In the genomic region with DNA sequence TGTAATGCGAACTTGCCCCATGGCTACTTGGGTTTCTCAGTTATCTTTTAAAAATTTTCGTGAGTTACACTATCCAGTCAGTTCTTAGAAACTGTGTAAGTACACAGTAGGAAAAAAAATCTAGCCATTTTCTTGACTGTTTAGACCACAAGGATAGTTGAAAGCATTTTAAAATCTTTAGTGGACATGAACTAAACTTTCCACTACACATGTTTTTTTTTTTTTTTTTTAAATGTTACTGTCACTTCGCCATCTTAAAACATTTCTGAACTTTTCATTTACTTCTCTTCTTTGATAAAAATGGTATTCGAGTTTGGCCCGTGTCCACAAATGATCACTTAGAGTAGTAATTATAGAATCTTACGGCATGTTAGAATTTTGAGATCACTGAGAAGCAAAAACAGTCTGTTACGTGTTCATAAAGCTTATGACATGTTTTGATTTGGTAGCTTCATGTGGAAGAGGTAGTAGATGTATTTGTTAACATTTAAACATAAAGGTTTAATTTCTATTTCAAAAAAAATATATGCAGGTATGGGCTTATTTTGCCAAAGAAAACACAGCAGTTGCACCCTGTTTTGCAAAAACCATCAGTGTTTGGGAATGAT, we compare ENCODE assay signal across 8 cellular contexts. TPM values are rescaled to one million over a fixed set of nuclear protein-coding genes. Genes with fewer than 3 reads are reported as not detected.
A peak's percentile ranks its signal among the peaks of the same experiment; 100 is the strongest.
DNase-seq lines count a peak whose midpoint lies in the region; ATAC-seq, FAIRE-seq and TF ChIP-seq lines count a peak whose summit lies in the region.

No MANE protein-coding gene starts in this region.

- H3K9me3 ChIP-seq in A549 (no peaks in the 10 kb centered on the region), breast epithelium (no peaks in the 10 kb centered on the region)

- H3K4me1 Mint-ChIP-seq in HFFc6 (ENCODE audit: low read depth) (peaks cover 49% of the 10 kb centered on the region), mesothelial cell of epicardium (peaks cover 21% of the 10 kb centered on the region)

- H3K27me3 ChIP-seq in breast epithelium, result no peaks in the 10 kb centered on the region

- no peak for TF ChIP-seq RAD21 in A549 (conservative IDR thresholded peaks at IDR 0.05 in 1 of 2, IDR thresholded peaks at IDR 0.05 in 1 of 2)

- peak overlapping the region; percentile 99 for H3K27ac Mint-ChIP-seq in HFFc6
- peak overlapping the region; percentile 100 for H3K27ac Mint-ChIP-seq in mesothelial cell of epicardium

- H3K27me3 Mint-ChIP-seq in HFFc6 (ENCODE audit: insufficient read depth) (no peaks in the 10 kb centered on the region), mesothelial cell of epicardium (ENCODE audit: low read depth) (no peaks in the 10 kb centered on the region)

- DNase-seq in A549 (ENCODE audit: low read depth in 1 of 2, low spot score in 1 of 2) (no peak), HFFc6 (no peak), breast epithelium (ENCODE audit: low spot score in 2 of 2) (no peak), mesothelial cell of epicardium (ENCODE audit: low spot score in 2 of 2, unreplicated experiment in 2 of 2) (no peak), GM19240 (ENCODE audit: insufficient read length, low spot score) (no peak), posterior cingulate gyrus (no peak)

- peak overlapping the region; percentile 90 for H3K4me2 ChIP-seq in A549

- H3K4me3 Mint-ChIP-seq in HFFc6 (peak overlapping the region; percentile 95), mesothelial cell of epicardium (peak overlapping the region; percentile 98)

- POLR2A ChIA-PET in A549 (lab: Yijun Ruan, JAX), result interaction anchor here (0.7 to 2.2 kb wide), 6 partner anchors 9 to 219 kb away, joined by 3 to 10 read pairs (median 6); no protein-coding TSS in a partner anchor

- peaks cover 39% of the 10 kb centered on the region for H3K36me3 Mint-ChIP-seq in HFFc6 (ENCODE audit: low read depth)
- peaks cover 13% of the 10 kb centered on the region for H3K36me3 Mint-ChIP-seq in mesothelial cell of epicardium

- no peaks in the 10 kb centered on the region for H3K36me3 ChIP-seq in breast epithelium

- ATAC-seq in A549 (no peak), GM21515 (IDR thresholded peaks at IDR 0.05; ENCODE audit: unreplicated experiment) (no peak), GM21723 (IDR thresholded peaks at IDR 0.05; ENCODE audit: unreplicated experiment) (no peak)

- H3K9me3 Mint-ChIP-seq in HFFc6 (no peaks in the 10 kb centered on the region), mesothelial cell of epicardium (no peaks in the 10 kb centered on the region)

- no peak for FAIRE-seq in A549 (lab: Jason Lieb, UNC)

- peak overlapping the region; percentile 62 for H3K4me3 ChIP-seq in A549
- H3K4me3 ChIP-seq in breast epithelium, result peak overlapping the region; percentile 72 to 87 (median 73)

- CTCF ChIA-PET in A549 (lab: Yijun Ruan, JAX), result interaction anchor here (1.0 to 2.2 kb wide), 7 partner anchors 8 to 219 kb away, joined by 3 to 21 read pairs (median 7); no protein-coding TSS in a partner anchor

- no peak for TF ChIP-seq EP300 in A549 (IDR thresholded peaks at IDR 0.05)

- intact Hi-C loops in breast epithelium (cut with DNase I; ENCODE audit: low total_unique reads), result no loop called here
- intact Hi-C loops in posterior cingulate gyrus (cut with DNase I), result no loop called here

- H3K4me1 ChIP-seq in A549, result peaks cover 39% of the 10 kb centered on the region; the same call in 2 of the 3 replicates
- H3K4me1 ChIP-seq in breast epithelium, result peaks cover 0 to 6% of the 10 kb centered on the region in 2 donors

- TF ChIP-seq CTCF in A549 (IDR thresholded peaks at IDR 0.05), result no peak
- no peak for TF ChIP-seq CTCF in HFFc6 (IDR thresholded peaks at IDR 0.05)
- TF ChIP-seq CTCF in breast epithelium (IDR thresholded peaks at IDR 0.05), result no peak
- no peak for TF ChIP-seq CTCF in mesothelial cell of epicardium (IDR thresholded peaks at IDR 0.05; ENCODE audit: unreplicated experiment)

- no peak for TF ChIP-seq POLR2A in A549 (IDR thresholded peaks at IDR 0.05; ENCODE audit: low read length)
- no peak for TF ChIP-seq POLR2A in breast epithelium (IDR thresholded peaks at IDR 0.05)

- WGBS in A549 (ENCODE audit: missing lambda C conversion rate), result 9% methylated on average over 7 of the region's 7 CpGs

- peak overlapping the region; percentile 89 to 94 for H3K27ac ChIP-seq in A549
- peak overlapping the region; percentile 98 to 99 for H3K27ac ChIP-seq in breast epithelium

TF ChIP-seq in A549, 52 proteins besides CTCF, POLR2A, EP300 and RAD21:
- TF ChIP-seq NFE2L2 (conservative IDR thresholded peaks at IDR 0.05; ENCODE audit: low read length) (no peak), ZNF302 (CRISPR knock-in tag; IDR thresholded peaks at IDR 0.05) (peak; percentile 60; the same call in 1 of the 2 replicates), FOSL2 (IDR thresholded peaks at IDR 0.05) (no peak), FOSL2 (CRISPR knock-in tag; IDR thresholded peaks at IDR 0.05) (no peak), JUNB (IDR thresholded peaks at IDR 0.05) (no peak), HOXA7 (CRISPR knock-in tag; IDR thresholded peaks at IDR 0.05) (0 out of 2 replicates have a peak, but pooled peaks have one; percentile 71), RARB (CRISPR knock-in tag; IDR thresholded peaks at IDR 0.05) (no peak), PHF8 (IDR thresholded peaks at IDR 0.05; ENCODE audit: borderline replicate concordance, low read depth) (no peak), JUN (IDR thresholded peaks at IDR 0.05) (no peak), CHD2 (IDR thresholded peaks at IDR 0.05; ENCODE audit: low read length, partially characterized antibody) (no peak), SMC3 (IDR thresholded peaks at IDR 0.05) (no peak), FOXS1 (CRISPR knock-in tag; IDR thresholded peaks at IDR 0.05) (no peak), TFCP2L1 (CRISPR knock-in tag; IDR thresholded peaks at IDR 0.05) (no peak)
- TF ChIP-seq, protein P1, sequence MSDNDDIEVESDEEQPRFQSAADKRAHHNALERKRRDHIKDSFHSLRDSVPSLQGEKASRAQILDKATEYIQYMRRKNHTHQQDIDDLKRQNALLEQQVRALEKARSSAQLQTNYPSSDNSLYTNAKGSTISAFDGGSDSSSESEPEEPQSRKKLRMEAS (IDR thresholded peaks at IDR 0.05), result no peak
- TF ChIP-seq, protein P2, sequence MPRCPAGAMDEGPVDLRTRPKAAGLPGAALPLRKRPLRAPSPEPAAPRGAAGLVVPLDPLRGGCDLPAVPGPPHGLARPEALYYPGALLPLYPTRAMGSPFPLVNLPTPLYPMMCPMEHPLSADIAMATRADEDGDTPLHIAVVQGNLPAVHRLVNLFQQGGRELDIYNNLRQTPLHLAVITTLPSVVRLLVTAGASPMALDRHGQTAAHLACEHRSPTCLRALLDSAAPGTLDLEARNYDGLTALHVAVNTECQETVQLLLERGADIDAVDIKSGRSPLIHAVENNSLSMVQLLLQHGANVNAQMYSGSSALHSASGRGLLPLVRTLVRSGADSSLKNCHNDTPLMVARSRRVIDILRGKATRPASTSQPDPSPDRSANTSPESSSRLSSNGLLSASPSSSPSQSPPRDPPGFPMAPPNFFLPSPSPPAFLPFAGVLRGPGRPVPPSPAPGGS (IDR thresholded peaks at IDR 0.05), result no peak
- TF ChIP-seq, protein P3, sequence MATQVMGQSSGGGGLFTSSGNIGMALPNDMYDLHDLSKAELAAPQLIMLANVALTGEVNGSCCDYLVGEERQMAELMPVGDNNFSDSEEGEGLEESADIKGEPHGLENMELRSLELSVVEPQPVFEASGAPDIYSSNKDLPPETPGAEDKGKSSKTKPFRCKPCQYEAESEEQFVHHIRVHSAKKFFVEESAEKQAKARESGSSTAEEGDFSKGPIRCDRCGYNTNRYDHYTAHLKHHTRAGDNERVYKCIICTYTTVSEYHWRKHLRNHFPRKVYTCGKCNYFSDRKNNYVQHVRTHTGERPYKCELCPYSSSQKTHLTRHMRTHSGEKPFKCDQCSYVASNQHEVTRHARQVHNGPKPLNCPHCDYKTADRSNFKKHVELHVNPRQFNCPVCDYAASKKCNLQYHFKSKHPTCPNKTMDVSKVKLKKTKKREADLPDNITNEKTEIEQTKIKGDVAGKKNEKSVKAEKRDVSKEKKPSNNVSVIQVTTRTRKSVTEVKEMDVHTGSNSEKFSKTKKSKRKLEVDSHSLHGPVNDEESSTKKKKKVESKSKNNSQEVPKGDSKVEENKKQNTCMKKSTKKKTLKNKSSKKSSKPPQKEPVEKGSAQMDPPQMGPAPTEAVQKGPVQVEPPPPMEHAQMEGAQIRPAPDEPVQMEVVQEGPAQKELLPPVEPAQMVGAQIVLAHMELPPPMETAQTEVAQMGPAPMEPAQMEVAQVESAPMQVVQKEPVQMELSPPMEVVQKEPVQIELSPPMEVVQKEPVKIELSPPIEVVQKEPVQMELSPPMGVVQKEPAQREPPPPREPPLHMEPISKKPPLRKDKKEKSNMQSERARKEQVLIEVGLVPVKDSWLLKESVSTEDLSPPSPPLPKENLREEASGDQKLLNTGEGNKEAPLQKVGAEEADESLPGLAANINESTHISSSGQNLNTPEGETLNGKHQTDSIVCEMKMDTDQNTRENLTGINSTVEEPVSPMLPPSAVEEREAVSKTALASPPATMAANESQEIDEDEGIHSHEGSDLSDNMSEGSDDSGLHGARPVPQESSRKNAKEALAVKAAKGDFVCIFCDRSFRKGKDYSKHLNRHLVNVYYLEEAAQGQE (IDR thresholded peaks at IDR 0.05), result no peak
- TF ChIP-seq, protein P4, sequence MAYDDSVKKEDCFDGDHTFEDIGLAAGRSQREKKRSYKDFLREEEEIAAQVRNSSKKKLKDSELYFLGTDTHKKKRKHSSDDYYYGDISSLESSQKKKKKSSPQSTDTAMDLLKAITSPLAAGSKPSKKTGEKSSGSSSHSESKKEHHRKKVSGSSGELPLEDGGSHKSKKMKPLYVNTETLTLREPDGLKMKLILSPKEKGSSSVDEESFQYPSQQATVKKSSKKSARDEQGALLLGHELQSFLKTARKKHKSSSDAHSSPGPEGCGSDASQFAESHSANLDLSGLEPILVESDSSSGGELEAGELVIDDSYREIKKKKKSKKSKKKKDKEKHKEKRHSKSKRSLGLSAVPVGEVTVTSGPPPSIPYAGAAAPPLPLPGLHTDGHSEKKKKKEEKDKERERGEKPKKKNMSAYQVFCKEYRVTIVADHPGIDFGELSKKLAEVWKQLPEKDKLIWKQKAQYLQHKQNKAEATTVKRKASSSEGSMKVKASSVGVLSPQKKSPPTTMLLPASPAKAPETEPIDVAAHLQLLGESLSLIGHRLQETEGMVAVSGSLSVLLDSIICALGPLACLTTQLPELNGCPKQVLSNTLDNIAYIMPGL (CRISPR knock-in tag; IDR thresholded peaks at IDR 0.05; ENCODE audit: borderline replicate concordance), result no peak

RNA-seq across cellular contexts. Expression of a gene that starts 1.0 kb away (rescaled TPM):
- polyA plus RNA-seq in A549 (2011; rRNA removed) (25.2 and 30.9 TPM in 2 replicates), A549 (2017; fragmentation: RNase III; extraction: RNeasy Plus Mini Kit Qiagen cat#74134 plus additional on column Dnase treatment) (39.6 to 41.1 TPM (median 39.6 TPM) in 3 replicates)
- 17.1 and 21.7 TPM in 2 replicates for polyA plus RNA-seq in A549 (2012; cell fraction: cytosol; rRNA removed)
- 9.0 and 13.0 TPM in 2 replicates for polyA plus RNA-seq in A549 (2012; cell fraction: nucleus; rRNA removed)
- polyA minus RNA-seq in A549 (2011; rRNA and poly(A)+ RNA removed), result 11.8 and 13.9 TPM in 2 replicates
- total RNA-seq in HFFc6 (2021; fragmentation: NEBNext Ultra II Directional; extraction: Animal tissue kit (Norgen Biotek cat#: 25700)), result 10 to 100 TPM; 19.4 to 28.1 (median 27.0) TPM
- total RNA-seq in breast epithelium (10 to 100 TPM; 26.6 to 37.0 (median 29.4) TPM), mesothelial cell of epicardium (27.9 to 32.7 TPM (median 30.2 TPM) in 3 replicates)
